21 cellular contexts compared by ENCODE assay signal in genomic region chr6:149392535-149392934, GRCh38. TPM values are rescaled to one million over a fixed set of nuclear protein-coding genes. Genes with fewer than 3 reads are reported as not detected.
DNase-seq lines count a peak whose midpoint lies in the region; ATAC-seq, FAIRE-seq and TF ChIP-seq lines count a peak whose summit lies in the region.
"Had no signal": no experiment of that assay in that cellular context is flagged by ENCODE, and none has a peak within 500 bp of the region (broad histone marks: within the 10 kb centered on the region; RNA-seq: fewer than 3 reads in every experiment).

No MANE protein-coding gene starts in this region.

- RAD21 ChIA-PET in GM12878 (lab: Charles Lee; ENCODE audit: unreplicated experiment): interaction anchor here (0.8 to 2.0 kb wide), 20 partner anchors 9 to 331 kb away, joined by 3 to 9 read pairs (median 4); partner anchors contain the start of gene TAB2

- TF ChIP-seq EP300 in GM12878 (IDR thresholded peaks at IDR 0.05; ENCODE audit: borderline replicate concordance in 1 of 2, control insufficient read depth in 1 of 2, low read depth in 2 of 2, low read length in 2 of 2): peak in 1 of 2 experiments; percentile 64; a peak in 1 of 4 replicates

- H3K9me3 ChIP-seq in T-helper 17 cell (ENCODE audit: control insufficient read depth, low read length, poor library complexity, severe bottlenecking) (no peaks in the 10 kb centered on the region), GM12878 (replicated peaks; ENCODE audit: control insufficient read depth, insufficient read depth, low read length) (peaks cover 8% of the 10 kb centered on the region)
- H3K9me3 ChIP-seq: right atrium auricular region had no signal

- H3K27ac Mint-ChIP-seq in activated naive CD4-positive, alpha-beta T cell treated with anti-CD3 and anti-CD28 coated beads, Interleukin-2, amount 50 U/mL, for 24 hours: peak overlapping the region; percentile 49
- peak overlapping the region; percentile 88 for H3K27ac Mint-ChIP-seq in T-helper 17 cell

- no peak overlapping the region for H3K27ac ChIP-seq in GM12878 (ENCODE audit: control insufficient read depth, insufficient read depth)
- H3K27ac ChIP-seq: right atrium auricular region, VCaP had no signal

- SMC1A ChIA-PET in GM12878 (lab: Charles Lee; ENCODE audit: uncharacterized antibody, unreplicated experiment): interaction anchor here (0.6 to 3.7 kb wide), 26 partner anchors 8 to 326 kb away, joined by 3 to 22 read pairs (median 4); no protein-coding TSS in a partner anchor

- no peaks in the 10 kb centered on the region for H3K27me3 Mint-ChIP-seq in activated naive CD4-positive, alpha-beta T cell treated with anti-CD3 and anti-CD28 coated beads, Interleukin-2, amount 50 U/mL, for 24 hours
- no peaks in the 10 kb centered on the region for H3K27me3 Mint-ChIP-seq in T-helper 17 cell

- no peak overlapping the region for H3K4me3 ChIP-seq in GM12878
- H3K4me3 ChIP-seq: right atrium auricular region had no signal

- H3K4me3 Mint-ChIP-seq in activated naive CD4-positive, alpha-beta T cell treated with anti-CD3 and anti-CD28 coated beads, Interleukin-2, amount 50 U/mL, for 24 hours: peak overlapping the region; percentile 71
- peak overlapping the region; percentile 0 for H3K4me3 Mint-ChIP-seq in T-helper 17 cell

- no peak overlapping the region for H3K4me2 ChIP-seq in GM12878 (ENCODE audit: control insufficient read depth, insufficient read depth)

- H3K79me2 ChIP-seq in GM12878 (ENCODE audit: control insufficient read depth, insufficient read depth, low read length): peaks cover 14% of the 10 kb centered on the region

- no peaks in the 10 kb centered on the region for H3K27me3 ChIP-seq in GM12878 (replicated peaks in 1 of 2; ENCODE audit: control insufficient read depth in 2 of 2, insufficient read depth in 2 of 2, low read length in 1 of 2)
- H3K27me3 ChIP-seq: right atrium auricular region had no signal

- POLR2A ChIA-PET in GM12878 (lab: Charles Lee): interaction anchor here (0.6 to 1.3 kb wide), 3 partner anchors 47 to 324 kb away, joined by 3 to 4 read pairs (median 3); no protein-coding TSS in a partner anchor

- BruUV-seq in GM12878 (replicated peaks; lab: Mats Ljungman, UMichigan): no TSS peak

- H3K36me3 ChIP-seq in GM12878 (ENCODE audit: control insufficient read depth in 2 of 2, insufficient read depth in 2 of 2, low read length in 1 of 2): peaks cover 0 to 19% of the 10 kb centered on the region in 2 experiments; a peak in 3 of 4 replicates

- ATAC-seq in T-helper 17 cell (no peak), GM12878 (peak; percentile 79), GM18909 (IDR thresholded peaks at IDR 0.05; ENCODE audit: poor library complexity, unreplicated experiment) (no peak)
- ATAC-seq: esophagus mucosa had no signal

- no peaks in the 10 kb centered on the region for H4K20me1 ChIP-seq in GM12878 (ENCODE audit: control insufficient read depth, insufficient read depth)

- intact Hi-C loops in GM12878 (cut with micrococcal nuclease; ENCODE audit: unreplicated experiment): loop anchor here (5.0 kb wide), 1 partner anchor 70 kb away; no protein-coding TSS in a partner anchor

- peaks cover 47% of the 10 kb centered on the region for H3K36me3 Mint-ChIP-seq in activated naive CD4-positive, alpha-beta T cell treated with anti-CD3 and anti-CD28 coated beads, Interleukin-2, amount 50 U/mL, for 24 hours
- H3K36me3 Mint-ChIP-seq in T-helper 17 cell (ENCODE audit: low read depth): peaks cover 12% of the 10 kb centered on the region

- no peak for TF ChIP-seq POLR2A in GM12878 (IDR thresholded peaks at IDR 0.05; ENCODE audit: low read depth, low read length)

- no peak for TF ChIP-seq CTCF in GM12878 (IDR thresholded peaks at IDR 0.05 in 2 of 3, conservative IDR thresholded peaks at IDR 0.05 in 1 of 3; ENCODE audit: control insufficient read depth in 2 of 3, extremely low read depth in 1 of 3, insufficient read depth in 1 of 3, low read depth in 3 of 3, low read length in 3 of 3)

- no peak for FAIRE-seq in GM12878 (lab: Jason Lieb, UNC)
- FAIRE-seq: frontal cortex, islet of Langerhans had no signal

- H3K4me1 ChIP-seq in GM12878 (ENCODE audit: control insufficient read depth, insufficient read depth, low read length): no peaks in the 10 kb centered on the region
- H3K4me1 ChIP-seq: right atrium auricular region had no signal

- H2AFZ ChIP-seq in GM12878 (ENCODE audit: control insufficient read depth, low read depth, low read length): no peak overlapping the region

- H3K9ac ChIP-seq in GM12878 (ENCODE audit: control insufficient read depth, insufficient read depth, low read length): no peak overlapping the region

- no peaks in the 10 kb centered on the region for H3K9me3 Mint-ChIP-seq in activated naive CD4-positive, alpha-beta T cell treated with anti-CD3 and anti-CD28 coated beads, Interleukin-2, amount 50 U/mL, for 24 hours

- peaks cover 72% of the 10 kb centered on the region for H3K4me1 Mint-ChIP-seq in activated naive CD4-positive, alpha-beta T cell treated with anti-CD3 and anti-CD28 coated beads, Interleukin-2, amount 50 U/mL, for 24 hours
- H3K4me1 Mint-ChIP-seq in T-helper 17 cell: peaks cover 48% of the 10 kb centered on the region

- no peak for TF ChIP-seq RAD21 in GM12878 (IDR thresholded peaks at IDR 0.05; ENCODE audit: insufficient read depth, low read depth, low read length)

- CTCF ChIA-PET in GM12878 (lab: Yijun Ruan, JAX): interaction anchor here (0.7 to 2.0 kb wide), 4 partner anchors 28 to 842 kb away, joined by 3 to 5 read pairs (median 4); no protein-coding TSS in a partner anchor

- DNase-seq in activated naive CD4-positive, alpha-beta T cell (lab: John Stamatoyannopoulos, UW): no peak
- DNase-seq in T-helper 17 cell: no peak
- DNase-seq in GM12878 (ENCODE audit: low read depth, low spot score): peak; percentile 34
- DNase-seq in COR-L47 (lab: John Stamatoyannopoulos, UW): no peak
- DNase-seq in hypothalamus (lab: John Stamatoyannopoulos, UW): no peak
- DNase-seq: aorta; cerebellar nuclear complex; DMS79 treated with DMSO at 0.1 percent for 48 hours; effector CD4-positive, alpha-beta T cell; hippocampal formation; KG1; NCI-H1694; NCI-H526 treated with DMSO at 0.1 percent for 48 hours; SW 1271 had no signal

- in situ Hi-C loops in GM12878 (cut with MboI): no loop called here

TF ChIP-seq in GM12878, 131 proteins besides CTCF, POLR2A, EP300 and RAD21 (continues in another document):
- no peak for TF ChIP-seq CREM (IDR thresholded peaks at IDR 0.05; ENCODE audit: low read depth)
- TF ChIP-seq NBN (IDR thresholded peaks at IDR 0.05): peak; percentile 85
- no peak for TF ChIP-seq PAX5 (IDR thresholded peaks at IDR 0.05; ENCODE audit: borderline replicate concordance, low read depth, low read length)
- peak; percentile 61 for TF ChIP-seq IKZF1 (conservative IDR thresholded peaks at IDR 0.05)
- TF ChIP-seq DPF2 (IDR thresholded peaks at IDR 0.05): peak; percentile 85
- no peak for TF ChIP-seq SP1 (IDR thresholded peaks at IDR 0.05; ENCODE audit: low read depth, low read length)
- TF ChIP-seq RELB (IDR thresholded peaks at IDR 0.05; ENCODE audit: low read depth): peak; percentile 76; the same call in 1 of the 2 replicates
- no peak for TF ChIP-seq NR2C2 (IDR thresholded peaks at IDR 0.05; ENCODE audit: borderline replicate concordance, control insufficient read depth, insufficient read length, low read depth)
- TF ChIP-seq GATAD2B (conservative IDR thresholded peaks at IDR 0.05; ENCODE audit: low read depth): no peak

RNA-seq across cellular contexts. Expression of gene SUMO4, which starts 7.5 kb away (rescaled TPM):
- total RNA-seq in T-helper 17 cell (10 to 100 TPM in 1 of 2 donors, 1 to 10 TPM in 1; 9.0 to 11.4 TPM), GM12878 (2014; rRNA removed) (2.0 and 3.3 TPM in 2 replicates), GM12878 (2014; rRNA removed; fragmentation: Illumina TruSeq; extraction: Trizol) (5.3 and 5.6 TPM in 2 replicates), GM12878 (2021) (1.6 and 2.1 TPM in 2 replicates)
- total RNA-seq in GM12878 (2013; cell fraction: nucleolus; rRNA removed): 62.8 and 68.0 TPM in 2 replicates
- 0.39 TPM for polyA plus RNA-seq in GM12878 (2011; ENCODE audit: low read depth)
- polyA plus RNA-seq in GM12878 (2011; rRNA removed) (1.0 and 1.3 TPM in 2 replicates), GM12878 (2014; fragmentation: Illumina TruSeq; extraction: Trizol) (0.38 and 0.68 TPM in 2 replicates), GM12878 (2014; fragmentation: Nextera tagmentation; extraction: Ambion mirVana) (under 1 TPM; 0.07 to 0.69 TPM), GM12878 (2014; rRNA removed) (0.67 TPM in 1 of 2 replicates, not detected in the other), GM12878 (2016; fragmentation: Nextera tagmentation; extraction: Ambion mirVana) (1 to 10 TPM; 1.0 to 2.1 TPM)
- 0.04 and 0.08 TPM in 2 replicates for polyA plus RNA-seq in GM12878 (2011; cell fraction: cytosol; rRNA removed)
- polyA plus RNA-seq in GM12878 (2011; cell fraction: nucleus; rRNA removed): 3.7 and 4.1 TPM in 2 replicates
- 0.49 and 0.60 TPM in 2 replicates for polyA plus RNA-seq in GM12878 (2012)
- 11.5 and 13.2 TPM in 2 replicates for polyA minus RNA-seq in GM12878 (2011; rRNA and poly(A)+ RNA removed)
- polyA minus RNA-seq in GM12878 (2011; cell fraction: cytosol; rRNA and poly(A)+ RNA removed): 0.94 TPM in 1 of 2 replicates, not detected in the other
- 14.1 and 21.4 TPM in 2 replicates for polyA minus RNA-seq in GM12878 (2011; cell fraction: nucleus; rRNA and poly(A)+ RNA removed)
